In genomic region chr5:72160959-72161358, GRCh38 we compare ENCODE assay signal across 1 cellular context.
TF ChIP-seq lines count a peak whose summit lies in the region.

No MANE protein-coding gene starts in this region.

TF ChIP-seq in IMR-90, 13 proteins besides CTCF, POLR2A, EP300 and RAD21:
- TF ChIP-seq CEBPB (IDR thresholded peaks at IDR 0.05; ENCODE audit: low read depth, low read length) = no peak
- TF ChIP-seq FOS (IDR thresholded peaks at IDR 0.05; ENCODE audit: low read depth, low read length) = 0 out of 2 replicates have a peak, but pooled peaks have one; percentile 10
TF ChIP-seq in IMR-90: peak in this region for 1.
